In genomic region chr5:145835839-145836222, GRCh38 we compare ENCODE assay signal across 8 cellular contexts. TPM values are rescaled to one million over a fixed set of nuclear protein-coding genes. Genes with fewer than 3 reads are reported as not detected.
DNase-seq lines count a peak whose midpoint lies in the region; ATAC-seq lines count a peak whose summit lies in the region.

No MANE protein-coding gene starts in this region.

- H3K4me1 Mint-ChIP-seq in activated CD8-positive, alpha-beta T cell treated with anti-CD3 and anti-CD28 coated beads, Interleukin-2, amount 10 ng/mL, durations not matched to agents 7 days and 5 days (ENCODE audit: low read depth): peaks cover 5% of the 10 kb centered on the region
- H3K4me1 Mint-ChIP-seq in stimulated activated memory B cell treated with anti-CD40 and anti-IgM and Interleukin-4, amounts not matched to agents 10 μg/mL and 1 μg/mL and 100 μg/mL, for 72 hours: peaks cover 7% of the 10 kb centered on the region

- H3K4me3 Mint-ChIP-seq in activated CD8-positive, alpha-beta T cell treated with anti-CD3 and anti-CD28 coated beads, Interleukin-2, amount 10 ng/mL, durations not matched to agents 7 days and 5 days: peak overlapping the region; percentile 58
- H3K4me3 Mint-ChIP-seq in stimulated activated memory B cell treated with anti-CD40 and anti-IgM and Interleukin-4, amounts not matched to agents 10 μg/mL and 1 μg/mL and 100 μg/mL, for 72 hours: peak overlapping the region; percentile 77

- H3K27me3 Mint-ChIP-seq in activated CD8-positive, alpha-beta T cell treated with anti-CD3 and anti-CD28 coated beads, Interleukin-2, amount 10 ng/mL, durations not matched to agents 7 days and 5 days (ENCODE audit: low read depth): peaks cover 19% of the 10 kb centered on the region
- H3K27me3 Mint-ChIP-seq in stimulated activated memory B cell treated with anti-CD40 and anti-IgM and Interleukin-4, amounts not matched to agents 10 μg/mL and 1 μg/mL and 100 μg/mL, for 72 hours: peaks cover 7% of the 10 kb centered on the region

- H3K9me3 Mint-ChIP-seq in activated CD8-positive, alpha-beta T cell treated with anti-CD3 and anti-CD28 coated beads, Interleukin-2, amount 10 ng/mL, durations not matched to agents 7 days and 5 days (ENCODE audit: insufficient read depth): no peaks in the 10 kb centered on the region
- peaks cover 3% of the 10 kb centered on the region for H3K9me3 Mint-ChIP-seq in stimulated activated memory B cell treated with anti-CD40 and anti-IgM and Interleukin-4, amounts not matched to agents 10 μg/mL and 1 μg/mL and 100 μg/mL, for 72 hours

- peak; percentile 7 for ATAC-seq in HG02610 (IDR thresholded peaks at IDR 0.05; ENCODE audit: unreplicated experiment)
- no peak for ATAC-seq in activated CD8-positive, alpha-beta T cell treated with anti-CD3 and anti-CD28 coated beads, Interleukin-2, amount 10 ng/mL, durations not matched to agents 7 days and 5 days
- ATAC-seq in stimulated activated memory B cell treated with anti-CD40 and anti-IgM and Interleukin-4, amounts not matched to agents 10 μg/mL and 1 μg/mL and 100 μg/mL, for 72 hours: no peak
- ATAC-seq in HG02852 (IDR thresholded peaks at IDR 0.05; ENCODE audit: unreplicated experiment): no peak

- H3K27ac Mint-ChIP-seq in activated CD8-positive, alpha-beta T cell treated with anti-CD3 and anti-CD28 coated beads, Interleukin-2, amount 10 ng/mL, durations not matched to agents 7 days and 5 days: no peak overlapping the region
- H3K27ac Mint-ChIP-seq in stimulated activated memory B cell treated with anti-CD40 and anti-IgM and Interleukin-4, amounts not matched to agents 10 μg/mL and 1 μg/mL and 100 μg/mL, for 72 hours: no peak overlapping the region

- H3K4me3 ChIP-seq in iPS-11a (ENCODE audit: low read depth, low read length): peak overlapping the region; percentile 71

- DNase-seq in activated CD8-positive, alpha-beta T cell treated with anti-CD3 and anti-CD28 coated beads, Interleukin-2, amount 10 ng/mL, durations not matched to agents 7 days and 5 days: no peak
- no peak for DNase-seq in SIG-M5 treated with dmso at 0.1 percent for 504 hours (lab: John Stamatoyannopoulos, UW; ENCODE audit: unreplicated experiment)
- no peak for DNase-seq in effector CD4-positive, alpha-beta T cell
- no peak for DNase-seq in stimulated activated CD4-positive, alpha-beta T cell treated with anti-CD3 and anti-CD28 coated beads, Interleukin-2, amount 100 ng/mL, for 24 hours

- CTCF ChIA-PET in activated CD8-positive, alpha-beta T cell treated with anti-CD3 and anti-CD28 coated beads, Interleukin-2, amount 10 ng/mL, durations not matched to agents 7 days and 5 days (lab: Charles Lee): no interaction called here

- POLR2A ChIA-PET in activated CD8-positive, alpha-beta T cell treated with anti-CD3 and anti-CD28 coated beads, Interleukin-2, amount 10 ng/mL, durations not matched to agents 7 days and 5 days (lab: Charles Lee): no interaction called here

- H3K36me3 Mint-ChIP-seq in activated CD8-positive, alpha-beta T cell treated with anti-CD3 and anti-CD28 coated beads, Interleukin-2, amount 10 ng/mL, durations not matched to agents 7 days and 5 days (ENCODE audit: low read depth): no peaks in the 10 kb centered on the region
- H3K36me3 Mint-ChIP-seq in stimulated activated memory B cell treated with anti-CD40 and anti-IgM and Interleukin-4, amounts not matched to agents 10 μg/mL and 1 μg/mL and 100 μg/mL, for 72 hours: no peaks in the 10 kb centered on the region

RNA-seq across cellular contexts. Expression of gene PRELID2, which starts 0.7 kb away (rescaled TPM):
- total RNA-seq in activated CD8-positive, alpha-beta T cell treated with anti-CD3 and anti-CD28 coated beads, Interleukin-2, amount 10 ng/mL, durations not matched to agents 7 days and 5 days: 1 to 10 TPM; 1.2 to 1.5 TPM

RNA-seq across cellular contexts. Expression of gene GRXCR2, which starts 37.0 kb away (rescaled TPM):
- not detected for total RNA-seq in activated CD8-positive, alpha-beta T cell treated with anti-CD3 and anti-CD28 coated beads, Interleukin-2, amount 10 ng/mL, durations not matched to agents 7 days and 5 days
